ENCODE assay signal across 9 cellular contexts in the genomic region with DNA sequence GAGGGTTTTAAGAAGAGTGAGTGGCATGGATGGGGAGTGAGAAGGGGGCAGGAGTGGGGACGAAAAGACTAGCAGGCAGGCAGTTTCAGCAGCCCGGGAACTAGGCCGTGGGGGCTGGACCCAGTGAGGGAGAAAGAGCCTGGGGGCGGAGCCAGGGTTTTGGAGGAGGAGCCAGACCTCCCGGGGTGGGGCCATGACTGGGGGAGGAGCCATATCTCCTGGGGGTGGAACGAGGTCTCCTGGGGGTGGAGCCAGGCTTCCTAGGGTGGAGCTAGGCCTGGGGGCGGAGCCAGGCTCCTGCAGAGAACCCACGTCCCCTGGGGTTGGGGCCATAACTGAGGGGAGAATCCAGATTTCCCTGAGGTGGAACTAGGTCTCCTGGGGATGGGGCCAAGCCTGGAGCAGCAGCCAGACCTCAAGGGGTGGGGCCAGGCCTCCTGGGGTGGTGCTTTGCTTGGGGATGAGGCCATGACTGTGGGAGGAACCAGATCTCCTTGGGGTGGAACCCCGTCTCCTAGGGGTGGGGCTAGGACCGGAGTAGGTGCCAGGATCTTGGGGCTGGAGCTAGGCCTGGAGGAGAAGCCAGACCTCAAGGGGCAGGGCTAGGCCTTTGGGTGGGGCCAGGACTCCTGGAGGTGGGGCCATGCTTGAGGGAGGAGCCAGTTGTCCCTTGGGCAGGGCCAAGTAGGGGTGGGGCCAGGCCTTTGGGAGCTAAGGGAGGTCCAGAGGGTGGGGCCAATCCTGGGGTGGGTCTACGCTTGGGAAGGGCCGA. TPM values are rescaled to one million over a fixed set of nuclear protein-coding genes. Genes with fewer than 3 reads are reported as not detected.
DNase-seq lines count a peak whose midpoint lies in the region; ATAC-seq, FAIRE-seq and TF ChIP-seq lines count a peak whose summit lies in the region.
"Had no signal": no experiment of that assay in that cellular context is flagged by ENCODE, and none has a peak within 500 bp of the region (broad histone marks: within the 10 kb centered on the region; RNA-seq: fewer than 3 reads in every experiment).

No MANE protein-coding gene starts in this region.

- H3K4me3 Mint-ChIP-seq in HFFc6: no peak overlapping the region
- H3K4me3 Mint-ChIP-seq in chondrocyte (ENCODE audit: unreplicated experiment): no peak overlapping the region
- H3K4me3 Mint-ChIP-seq: T-helper 1 cell treated with Interleukin-12 subunit alpha and Interleukin-12 subunit beta and Interleukin-4 antibody, amounts not matched to agents 30 μg/mL and 1 μg/mL, for 36 hours had no signal

- H3K27me3 Mint-ChIP-seq in HFFc6 (ENCODE audit: insufficient read depth) (peaks cover 10% of the 10 kb centered on the region), chondrocyte (ENCODE audit: low read depth) (peaks cover 2% of the 10 kb centered on the region)

- no peaks in the 10 kb centered on the region for H3K4me1 Mint-ChIP-seq in HFFc6 (ENCODE audit: low read depth)
- H3K4me1 Mint-ChIP-seq in chondrocyte (ENCODE audit: low read depth): peaks cover 11% of the 10 kb centered on the region

- DNase-seq in GM03348 (ENCODE audit: low spot score) (peak; percentile 62), NCI-H2196 (lab: John Stamatoyannopoulos, UW; ENCODE audit: unreplicated experiment) (peak; percentile 2), choroid plexus epithelial cell (ENCODE audit: low read depth) (peak; percentile 26), small intestine (peak; percentile 79), ascending aorta (ENCODE audit: low spot score in 2 of 2) (no peak), HFFc6 (no peak), chondrocyte (ENCODE audit: low spot score) (no peak)

- intact Hi-C loops in ascending aorta (cut with DNase I): no loop called here

- FAIRE-seq in small intestine (lab: Jason Lieb, UNC): no peak

- WGBS in small intestine, 3 donors: 53 to 68% (median 63%) methylated on average over 11 to 12 of the region's 12 CpGs

- H3K36me3 Mint-ChIP-seq in HFFc6 (ENCODE audit: low read depth): peaks cover 9% of the 10 kb centered on the region
- no peaks in the 10 kb centered on the region for H3K36me3 Mint-ChIP-seq in chondrocyte (ENCODE audit: low read depth)

- H3K9me3 Mint-ChIP-seq in HFFc6 (peaks cover 11% of the 10 kb centered on the region), chondrocyte (ENCODE audit: low read depth) (no peaks in the 10 kb centered on the region)

- H3K9me3 ChIP-seq in small intestine (ENCODE audit: control insufficient read depth, low read depth) (no peaks in the 10 kb centered on the region), ascending aorta (no peaks in the 10 kb centered on the region)

- ATAC-seq in HG02759 (IDR thresholded peaks at IDR 0.05; ENCODE audit: unreplicated experiment): no peak

- no peak overlapping the region for H3K27ac Mint-ChIP-seq in HFFc6
- H3K27ac Mint-ChIP-seq in chondrocyte (ENCODE audit: unreplicated experiment): no peak overlapping the region
- H3K27ac Mint-ChIP-seq: T-helper 1 cell treated with Interleukin-12 subunit alpha and Interleukin-12 subunit beta and Interleukin-4 antibody, amounts not matched to agents 30 μg/mL and 1 μg/mL, for 36 hours had no signal

- no peaks in the 10 kb centered on the region for H3K36me3 ChIP-seq in small intestine (ENCODE audit: control insufficient read depth in 2 of 2, insufficient read depth in 2 of 2, low read length in 2 of 2)
- no peaks in the 10 kb centered on the region for H3K36me3 ChIP-seq in ascending aorta

- H3K4me1 ChIP-seq in small intestine (ENCODE audit: control insufficient read depth in 2 of 2, insufficient read depth in 1 of 2, low read depth in 1 of 2, low read length in 1 of 2): no peaks in the 10 kb centered on the region
- peaks cover 6 to 7% of the 10 kb centered on the region in 2 donors for H3K4me1 ChIP-seq in ascending aorta

- H3K27ac ChIP-seq in small intestine (ENCODE audit: low read depth in 1 of 2, low read length in 1 of 2): no peak overlapping the region
- no peak overlapping the region for H3K27ac ChIP-seq in ascending aorta

- H3K4me3 ChIP-seq in choroid plexus epithelial cell (ENCODE audit: low read depth, low read length): no peak overlapping the region
- H3K4me3 ChIP-seq in small intestine (ENCODE audit: low read depth in 1 of 2, low read length in 2 of 2): no peak overlapping the region
- H3K4me3 ChIP-seq in ascending aorta: no peak overlapping the region

- no peaks in the 10 kb centered on the region for H3K27me3 ChIP-seq in small intestine (ENCODE audit: control insufficient read depth in 2 of 2, insufficient read depth in 2 of 2, low read length in 2 of 2)
- H3K27me3 ChIP-seq in ascending aorta: no peaks in the 10 kb centered on the region

- TF ChIP-seq CTCF in choroid plexus epithelial cell (conservative IDR thresholded peaks at IDR 0.05; ENCODE audit: low read depth, low read length) (no peak), ascending aorta (IDR thresholded peaks at IDR 0.05) (no peak), HFFc6 (IDR thresholded peaks at IDR 0.05) (no peak), chondrocyte (IDR thresholded peaks at IDR 0.05) (no peak)

RNA-seq across cellular contexts. Expression of gene JPH3, which starts 41.7 kb away (rescaled TPM):
- polyA plus RNA-seq in small intestine: 1 to 10 TPM in 1 of 3 donors, not detected in 2; 2.4 TPM
- not detected for total RNA-seq in ascending aorta
- total RNA-seq in HFFc6 (2021; fragmentation: NEBNext Ultra II Directional; extraction: Animal tissue kit (Norgen Biotek cat#: 25700)): not detected
- total RNA-seq in chondrocyte: 1.1 to 1.9 TPM (median 1.2 TPM) in 3 replicates

Comparison
In these comparisons a context has a peak if more than half of its experiments do, and no peak if none do; other contexts are left out.
1. DNase-seq: peak in GM03348 (single experiment), NCI-H2196 (single experiment), choroid plexus epithelial cell (single experiment) and small intestine (single experiment); none in ascending aorta (0 of 2), HFFc6 (single experiment) and chondrocyte (single experiment).